Comparison of ENCODE assay signal across 1 cellular context in genomic region chr19:737591-738093, GRCh38.
A peak's percentile ranks its signal among the peaks of the same experiment; 100 is the strongest.
TF ChIP-seq lines count a peak whose summit lies in the region.

No MANE protein-coding gene starts in this region.

TF ChIP-seq in HepG2, 621 proteins besides CTCF, POLR2A, EP300 and RAD21 (continued from another document):
- TF ChIP-seq AHDC1 (CRISPR knock-in tag; IDR thresholded peaks at IDR 0.05; ENCODE audit: borderline replicate concordance) (peak; percentile 48; the same call in 1 of the 2 replicates), STAG1 (CRISPR knock-in tag; IDR thresholded peaks at IDR 0.05) (peak; percentile 44), HMGA1 (CRISPR knock-in tag; conservative IDR thresholded peaks at IDR 0.05) (no peak), ZNF687 (CRISPR knock-in tag; IDR thresholded peaks at IDR 0.05) (peak; percentile 32; the same call in 1 of the 2 replicates), SRSF4 (IDR thresholded peaks at IDR 0.05; ENCODE audit: low read depth, low read length, poor library complexity, severe bottlenecking) (no peak), KDM1A (CRISPR knock-in tag; IDR thresholded peaks at IDR 0.05) (0 out of 2 replicates have a peak, but pooled peaks have one; percentile 51), SMAD1 (CRISPR knock-in tag; IDR thresholded peaks at IDR 0.05; ENCODE audit: borderline replicate concordance, low read depth) (0 out of 2 replicates have a peak, but pooled peaks have one; percentile 14), ZIK1 (CRISPR knock-in tag; IDR thresholded peaks at IDR 0.05; ENCODE audit: borderline replicate concordance, low read depth) (0 out of 2 replicates have a peak, but pooled peaks have one; percentile 29)
